In the genomic region with DNA sequence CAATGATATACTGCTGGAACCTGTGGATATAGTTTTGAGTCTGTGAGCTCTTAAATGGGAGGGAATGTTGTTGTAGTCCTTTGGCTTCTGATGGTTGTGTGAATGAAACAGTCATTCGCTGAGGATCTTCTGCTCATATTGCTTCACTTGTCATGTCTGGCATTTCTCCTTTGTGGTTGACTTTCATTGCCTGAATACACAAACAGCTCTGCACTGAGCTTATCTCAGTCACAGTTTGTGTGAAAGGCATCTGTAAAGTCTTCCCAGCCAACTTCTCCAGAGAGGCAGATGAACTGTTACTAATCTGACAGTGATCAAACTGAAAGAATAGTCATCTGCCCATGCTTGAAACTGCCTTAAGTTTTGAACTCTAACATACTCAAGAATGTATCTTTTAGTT, we compare ENCODE assay signal across 17 cellular contexts. TPM values are rescaled to one million over a fixed set of nuclear protein-coding genes. Genes with fewer than 3 reads are reported as not detected.
DNase-seq lines count a peak whose midpoint lies in the region; ATAC-seq and TF ChIP-seq lines count a peak whose summit lies in the region.
"Had no signal": no experiment of that assay in that cellular context is flagged by ENCODE, and none has a peak within 500 bp of the region (broad histone marks: within the 10 kb centered on the region; RNA-seq: fewer than 3 reads in every experiment).

No MANE protein-coding gene starts in this region.

- peaks cover 0 to 13% of the 10 kb centered on the region in 2 donors for H3K36me3 Mint-ChIP-seq in stimulated activated naive B cell treated with anti-CD40 and anti-IgM and Interleukin-4, amounts not matched to agents 10 μg/mL and 1 μg/mL and 100 μg/mL, for 72 hours
- H3K36me3 Mint-ChIP-seq: mesothelial cell of epicardium had no signal

- no peaks in the 10 kb centered on the region for H3K27me3 Mint-ChIP-seq in stimulated activated naive B cell treated with anti-CD40 and anti-IgM and Interleukin-4, amounts not matched to agents 10 μg/mL and 1 μg/mL and 100 μg/mL, for 72 hours
- H3K27me3 Mint-ChIP-seq: activated B cell treated with CpG ODN at 0.5 μM for 24 hours, IgD-negative memory B cell had no signal

- H3K4me1 ChIP-seq in osteoblast (ENCODE audit: insufficient read depth, low read length): no peaks in the 10 kb centered on the region
- H3K4me1 ChIP-seq: adrenal gland, heart left ventricle had no signal

- no peak overlapping the region for H3K4me2 ChIP-seq in osteoblast (ENCODE audit: insufficient read depth, low read length)

- no peaks in the 10 kb centered on the region for H3K27me3 ChIP-seq in osteoblast (ENCODE audit: insufficient read depth, low read length)
- H3K27me3 ChIP-seq: adrenal gland, heart left ventricle had no signal

- no peak overlapping the region for H3K4me3 Mint-ChIP-seq in stimulated activated naive B cell treated with anti-CD40 and anti-IgM and Interleukin-4, amounts not matched to agents 10 μg/mL and 1 μg/mL and 100 μg/mL, for 72 hours
- H3K4me3 Mint-ChIP-seq: activated B cell treated with CpG ODN at 0.5 μM for 24 hours, IgD-negative memory B cell, mesothelial cell of epicardium had no signal

- H3K36me3 ChIP-seq in osteoblast (ENCODE audit: insufficient read depth, low read length): no peaks in the 10 kb centered on the region
- H3K36me3 ChIP-seq: adrenal gland, heart left ventricle had no signal

- no peak for ATAC-seq in stimulated activated naive B cell treated with anti-CD40 and anti-IgM and Interleukin-4, amounts not matched to agents 10 μg/mL and 1 μg/mL and 100 μg/mL, for 72 hours (replicated peaks)
- no peak for ATAC-seq in sciatic nerve
- ATAC-seq: heart left ventricle had no signal

- DNase-seq in GM04504 (ENCODE audit: low read depth) (peak; percentile 28), SK-N-DZ (ENCODE audit: low spot score) (peak; percentile 31), erythroblast (lab: John Stamatoyannopoulos, UW) (peak; percentile 40 to 60), osteoblast (ENCODE audit: insufficient read length, low spot score, missing footprints) (peak; percentile 64), sciatic nerve (ENCODE audit: low spot score) (no peak)
- no peak for DNase-seq in stimulated activated naive B cell treated with anti-CD40 and anti-IgM and Interleukin-4, amounts not matched to agents 10 μg/mL and 1 μg/mL and 100 μg/mL, for 72 hours
- DNase-seq in stimulated activated CD4-positive, alpha-beta T cell treated with anti-CD3 and anti-CD28 coated beads, Interleukin-4, amount 100 ng/mL, for 1 hour: no peak
- no peak for DNase-seq in activated CD8-positive, alpha-beta memory T cell treated with anti-CD3 and anti-CD28 coated beads for 24 hours
- DNase-seq: activated B cell treated with CpG ODN at 0.5 μM for 24 hours, adrenal gland, heart left ventricle, NCI-H2171 treated with DMSO at 0.1 percent for 48 hours, T-helper 1 cell had no signal

- H3K9me3 Mint-ChIP-seq in stimulated activated naive B cell treated with anti-CD40 and anti-IgM and Interleukin-4, amounts not matched to agents 10 μg/mL and 1 μg/mL and 100 μg/mL, for 72 hours: no peaks in the 10 kb centered on the region
- H3K9me3 Mint-ChIP-seq: activated B cell treated with CpG ODN at 0.5 μM for 24 hours; activated T-helper 2 cell treated with anti-CD3 and anti-CD28 coated beads, Interferon-gamma antibody, Interleukin-2, Interleukin-4, amounts not matched to agents 10 μg/mL and 5 μg/mL and 100 μg/mL, durations not matched to agents 14 hours and 24 hours and 36 hours; IgD-negative memory B cell; mesothelial cell of epicardium had no signal

- no peaks in the 10 kb centered on the region for H3K79me2 ChIP-seq in osteoblast (ENCODE audit: insufficient read depth, low read length)

- H3K27ac Mint-ChIP-seq in stimulated activated naive B cell treated with anti-CD40 and anti-IgM and Interleukin-4, amounts not matched to agents 10 μg/mL and 1 μg/mL and 100 μg/mL, for 72 hours: no peak overlapping the region
- H3K27ac Mint-ChIP-seq: activated B cell treated with CpG ODN at 0.5 μM for 24 hours; activated T-helper 2 cell treated with anti-CD3 and anti-CD28 coated beads, Interferon-gamma antibody, Interleukin-2, Interleukin-4, amounts not matched to agents 10 μg/mL and 5 μg/mL and 100 μg/mL, durations not matched to agents 14 hours and 24 hours and 36 hours; IgD-negative memory B cell; mesothelial cell of epicardium had no signal

- H3K27ac ChIP-seq in osteoblast (ENCODE audit: low read depth, low read length): no peak overlapping the region
- H3K27ac ChIP-seq: adrenal gland, C4-2B, heart left ventricle had no signal

- no peaks in the 10 kb centered on the region for H3K9me3 ChIP-seq in osteoblast (ENCODE audit: low read depth, low read length)
- H3K9me3 ChIP-seq: adrenal gland, heart left ventricle had no signal

- peaks cover 0 to 2% of the 10 kb centered on the region in 2 donors for H3K4me1 Mint-ChIP-seq in stimulated activated naive B cell treated with anti-CD40 and anti-IgM and Interleukin-4, amounts not matched to agents 10 μg/mL and 1 μg/mL and 100 μg/mL, for 72 hours
- H3K4me1 Mint-ChIP-seq: activated B cell treated with CpG ODN at 0.5 μM for 24 hours, IgD-negative memory B cell had no signal

- H3K4me3 ChIP-seq in osteoblast (ENCODE audit: insufficient read depth, low read length): no peak overlapping the region
- H3K4me3 ChIP-seq: adrenal gland, heart left ventricle had no signal

- no peak for TF ChIP-seq CTCF in osteoblast (IDR thresholded peaks at IDR 0.05; ENCODE audit: extremely low read depth, low read depth, low read length)

- intact Hi-C loops in sciatic nerve (cut with DNase I): no loop called here

- peaks cover 3% of the 10 kb centered on the region for H4K20me1 ChIP-seq in osteoblast (ENCODE audit: insufficient read depth, low read length)

- no peak for TF ChIP-seq POLR2A in erythroblast (IDR thresholded peaks at IDR 0.05; ENCODE audit: low read length)

- H2AFZ ChIP-seq in osteoblast (ENCODE audit: low read length): no peak overlapping the region

RNA-seq across cellular contexts. Expression of gene TMED3, which starts 59.8 kb away (rescaled TPM):
- polyA plus RNA-seq in SK-N-DZ (2014; cell fraction: cytosol; rRNA removed): 92.0 and 120 TPM in 2 replicates
- 42.2 and 57.3 TPM in 2 replicates for polyA plus RNA-seq in SK-N-DZ (2014; cell fraction: nucleus; rRNA removed)
- total RNA-seq in osteoblast (154 and 161 TPM in 2 replicates), sciatic nerve (20.6 TPM)

Comparison
In these comparisons a context has a peak if more than half of its experiments do, and no peak if none do; other contexts are left out.
1. DNase-seq: peak in GM04504 (single experiment), SK-N-DZ (single experiment), erythroblast (2 of 2) and osteoblast (single experiment); none in stimulated activated naive B cell treated with anti-CD40 and anti-IgM and Interleukin-4, amounts not matched to agents 10 μg/mL and 1 μg/mL and 100 μg/mL, for 72 hours (single experiment), stimulated activated CD4-positive, alpha-beta T cell treated with anti-CD3 and anti-CD28 coated beads, Interleukin-4, amount 100 ng/mL, for 1 hour (single experiment), activated CD8-positive, alpha-beta memory T cell treated with anti-CD3 and anti-CD28 coated beads for 24 hours (single experiment) and sciatic nerve (single experiment).